In the genomic region with DNA sequence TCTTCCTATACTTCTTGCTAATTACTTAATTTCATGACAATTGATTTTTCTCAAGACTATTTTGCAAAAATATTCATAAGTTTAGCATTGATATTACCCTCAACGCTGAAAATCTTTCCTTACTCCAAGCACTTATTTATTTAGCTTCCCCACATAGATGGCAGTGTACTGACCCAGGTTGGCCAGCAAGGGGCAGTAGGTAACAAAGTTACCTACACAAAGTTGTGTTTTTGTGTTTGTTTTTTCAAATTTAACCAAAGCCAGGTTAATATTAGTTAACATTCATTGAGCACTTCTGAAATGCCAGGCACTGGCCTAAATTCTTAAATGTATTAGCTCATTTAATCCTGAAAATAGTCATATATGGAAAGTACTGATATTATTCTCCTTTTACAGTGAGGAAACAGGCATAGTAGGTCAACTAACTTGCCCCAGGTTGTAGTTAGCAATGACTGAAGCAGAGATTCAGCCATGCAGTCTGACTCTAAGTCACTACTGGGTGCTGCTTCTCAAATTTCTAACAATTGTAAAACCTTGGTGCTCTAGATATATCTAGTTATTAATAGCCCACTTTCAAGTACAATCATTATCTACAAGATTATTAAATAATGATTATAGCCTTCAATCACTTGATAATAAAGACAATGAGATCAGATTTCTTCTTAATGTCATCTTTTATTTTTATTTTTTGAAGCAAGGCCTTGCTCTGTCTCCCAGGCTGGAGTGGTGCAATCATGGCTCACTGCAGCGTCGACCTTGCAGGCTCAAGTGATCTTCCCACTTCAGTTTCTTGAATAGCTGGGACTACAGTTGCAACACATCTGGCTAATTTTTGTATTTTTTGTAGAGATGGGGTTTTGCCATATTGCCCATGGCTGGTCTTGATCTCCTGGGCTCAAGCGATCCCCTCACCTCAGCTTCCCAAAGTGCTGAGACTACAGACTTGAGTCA, we compare ENCODE assay signal across 1 cellular context.
TF ChIP-seq lines count a peak whose summit lies in the region.

No MANE protein-coding gene starts in this region.

TF ChIP-seq in liver, 16 proteins besides CTCF, POLR2A, EP300 and RAD21 (continued from another document):
- TF ChIP-seq, protein P1, sequence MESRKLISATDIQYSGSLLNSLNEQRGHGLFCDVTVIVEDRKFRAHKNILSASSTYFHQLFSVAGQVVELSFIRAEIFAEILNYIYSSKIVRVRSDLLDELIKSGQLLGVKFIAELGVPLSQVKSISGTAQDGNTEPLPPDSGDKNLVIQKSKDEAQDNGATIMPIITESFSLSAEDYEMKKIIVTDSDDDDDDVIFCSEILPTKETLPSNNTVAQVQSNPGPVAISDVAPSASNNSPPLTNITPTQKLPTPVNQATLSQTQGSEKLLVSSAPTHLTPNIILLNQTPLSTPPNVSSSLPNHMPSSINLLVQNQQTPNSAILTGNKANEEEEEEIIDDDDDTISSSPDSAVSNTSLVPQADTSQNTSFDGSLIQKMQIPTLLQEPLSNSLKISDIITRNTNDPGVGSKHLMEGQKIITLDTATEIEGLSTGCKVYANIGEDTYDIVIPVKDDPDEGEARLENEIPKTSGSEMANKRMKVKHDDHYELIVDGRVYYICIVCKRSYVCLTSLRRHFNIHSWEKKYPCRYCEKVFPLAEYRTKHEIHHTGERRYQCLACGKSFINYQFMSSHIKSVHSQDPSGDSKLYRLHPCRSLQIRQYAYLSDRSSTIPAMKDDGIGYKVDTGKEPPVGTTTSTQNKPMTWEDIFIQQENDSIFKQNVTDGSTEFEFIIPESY (IDR thresholded peaks at IDR 0.05): no peak
- TF ChIP-seq YY1 (IDR thresholded peaks at IDR 0.05) (no peak), FOXA1 (IDR thresholded peaks at IDR 0.05) (no peak)
